Comparison of ENCODE assay signal across 19 cellular contexts in genomic region chr1:83022206-83022605, GRCh38.
DNase-seq lines count a peak whose midpoint lies in the region; ATAC-seq, FAIRE-seq and TF ChIP-seq lines count a peak whose summit lies in the region.
"Had no signal": no experiment of that assay in that cellular context is flagged by ENCODE, and none has a peak within 500 bp of the region (broad histone marks: within the 10 kb centered on the region; RNA-seq: fewer than 3 reads in every experiment).

No MANE protein-coding gene starts in this region.

- peak; percentile 54 for DNase-seq in left lobe of liver (ENCODE audit: low spot score)
- peak; percentile 2 for DNase-seq in small intestine
- DNase-seq: AML-193; Caco-2; Calu3; CD4-positive, alpha-beta T cell; CD8-positive, alpha-beta T cell; DMS79 treated with DMSO at 0.1 percent for 48 hours; GF-D8 had no signal

- FAIRE-seq in small intestine (lab: Jason Lieb, UNC): no peak
- FAIRE-seq: A549, D721Med, G401.6, GM12891, GM19239 had no signal

- TF ChIP-seq CTCF in 22Rv1 (IDR thresholded peaks at IDR 0.05): no peak

- 29 to 83% (median 41%) methylated on average over 1 of the region's 1 CpG for WGBS in small intestine, 3 donors

- H3K4me1 ChIP-seq in small intestine (ENCODE audit: control insufficient read depth in 2 of 2, insufficient read depth in 1 of 2, low read depth in 1 of 2, low read length in 1 of 2): no peaks in the 10 kb centered on the region
- H3K4me1 ChIP-seq: A549; BLaER1 treated with 17β-estradiol and CSF1 and Interleukin-3, amounts not matched to agents 10 nM and 100 nM; Caco-2 had no signal

- H3K27me3 ChIP-seq in small intestine (ENCODE audit: control insufficient read depth in 2 of 2, insufficient read depth in 2 of 2, low read length in 2 of 2): no peaks in the 10 kb centered on the region
- H3K27me3 ChIP-seq: BLaER1 treated with 17β-estradiol and CSF1 and Interleukin-3, amounts not matched to agents 10 nM and 100 nM had no signal

- H3K4me3 ChIP-seq in small intestine (ENCODE audit: low read depth in 1 of 2, low read length in 2 of 2): no peak overlapping the region
- H3K4me3 ChIP-seq: A549; BLaER1 treated with 17β-estradiol and CSF1 and Interleukin-3, amounts not matched to agents 10 nM and 100 nM had no signal

- H3K27ac ChIP-seq in 22Rv1: peak overlapping the region; percentile 47; the same call in 1 of the 2 replicates
- no peak overlapping the region for H3K27ac ChIP-seq in small intestine (ENCODE audit: low read depth in 1 of 2, low read length in 1 of 2)
- H3K27ac ChIP-seq: A549; BLaER1 treated with 17β-estradiol and CSF1 and Interleukin-3, amounts not matched to agents 10 nM and 100 nM; C4-2B had no signal

- no peaks in the 10 kb centered on the region for H3K36me3 ChIP-seq in small intestine (ENCODE audit: control insufficient read depth in 2 of 2, insufficient read depth in 2 of 2, low read length in 2 of 2)
- H3K36me3 ChIP-seq: BLaER1 treated with 17β-estradiol and CSF1 and Interleukin-3, amounts not matched to agents 10 nM and 100 nM had no signal

- no peaks in the 10 kb centered on the region for H3K9me3 ChIP-seq in small intestine (ENCODE audit: control insufficient read depth, low read depth)
- H3K9me3 ChIP-seq: A549, Caco-2 had no signal

- ATAC-seq in left lobe of liver (peak; percentile 95), HG02678 (IDR thresholded peaks at IDR 0.05; ENCODE audit: unreplicated experiment) (no peak), GM21423 (IDR thresholded peaks at IDR 0.05; ENCODE audit: unreplicated experiment) (no peak)
- ATAC-seq: A549; CD8-positive, alpha-beta T cell had no signal
